ENCODE assay signal across 1 cellular context in genomic region chr7:105829681-105830322, GRCh38.
TF ChIP-seq lines count a peak whose summit lies in the region.

No MANE protein-coding gene starts in this region.

TF ChIP-seq in SK-N-SH, 30 proteins besides CTCF, POLR2A, EP300 and RAD21 (continued from another document):
- TF ChIP-seq ZBTB33 (IDR thresholded peaks at IDR 0.05; ENCODE audit: borderline replicate concordance, low read depth), result no peak
- TF ChIP-seq EZH2phosphoT487 (IDR thresholded peaks at IDR 0.05; ENCODE audit: borderline replicate concordance, low read depth), result no peak
- TF ChIP-seq YY1 (IDR thresholded peaks at IDR 0.05; ENCODE audit: low read depth), result no peak
- TF ChIP-seq TEAD4 (IDR thresholded peaks at IDR 0.05; ENCODE audit: borderline replicate concordance, insufficient read depth), result no peak
